31 cellular contexts compared by ENCODE assay signal in the genomic region with DNA sequence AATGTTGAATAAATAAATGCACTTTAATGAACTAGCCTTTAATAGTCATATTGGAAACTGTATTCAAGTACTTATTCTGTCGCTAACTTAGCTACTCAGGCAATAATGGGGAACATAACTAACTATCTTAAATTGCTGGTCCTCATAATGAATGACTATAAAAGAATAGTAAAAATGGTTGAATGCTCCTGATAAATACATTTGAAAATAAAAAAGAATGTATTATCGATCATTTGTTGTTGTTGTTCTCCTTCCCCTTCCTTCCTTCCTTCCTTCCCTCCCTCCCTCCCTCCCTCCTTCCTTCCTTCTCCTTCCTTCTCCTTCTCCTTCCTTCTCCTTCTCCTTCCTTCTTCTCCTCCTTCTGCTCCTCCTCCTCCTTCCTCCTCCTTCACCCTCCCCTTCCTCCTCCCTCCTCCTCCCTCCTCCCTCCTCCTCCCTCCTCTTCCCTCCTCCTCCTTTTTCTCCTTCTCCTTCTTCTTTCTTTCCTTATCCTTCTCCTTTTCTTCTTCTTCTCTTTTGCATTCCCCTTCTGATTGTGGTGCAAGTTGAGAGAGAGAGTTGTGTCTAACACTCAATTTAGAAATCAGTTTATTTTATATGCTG.
"Had no signal": no experiment of that assay in that cellular context is flagged by ENCODE, and none has a peak within 500 bp of the region (broad histone marks: within the 10 kb centered on the region; RNA-seq: fewer than 3 reads in every experiment).

No MANE protein-coding gene starts in this region.

- DNase-seq: activated CD4-positive, alpha-beta memory T cell treated with anti-CD3 and anti-CD28 coated beads, Interleukin-2, amount 10 ng/mL, durations not matched to agents 7 days and 5 days; activated CD4-positive, alpha-beta T cell treated with anti-CD3 and anti-CD28 coated beads for 1 hour; activated CD4-positive, alpha-beta T cell treated with anti-CD3 and anti-CD28 coated beads for 36 hours; activated CD4-positive, alpha-beta T cell treated with anti-CD3 and anti-CD28 coated beads for 48 hours; activated CD4-positive, alpha-beta T cell treated with anti-CD3 and anti-CD28 coated beads, Interleukin-2, amount 10 ng/mL, durations not matched to agents 7 days and 5 days; activated CD4-positive, alpha-beta T cell treated with anti-CD3 and anti-CD28 coated beads, Interleukin-2, amount 50 U/mL, for 48 hours; activated CD4-positive, CD25-positive, alpha-beta regulatory T cell; activated CD8-positive, alpha-beta memory T cell treated with anti-CD3 and anti-CD28 coated beads for 24 hours; activated CD8-positive, alpha-beta memory T cell treated with anti-CD3 and anti-CD28 coated beads, Interleukin-2, amount 10 ng/mL, durations not matched to agents 7 days and 5 days; activated CD8-positive, alpha-beta memory T cell treated with anti-CD3 and anti-CD28 coated beads, Interleukin-2, amount 50 U/mL, for 48 hours; activated CD8-positive, alpha-beta T cell treated with anti-CD3 and anti-CD28 coated beads, Interleukin-2, amount 10 ng/mL, durations not matched to agents 7 days and 5 days; activated effector memory CD4-positive, alpha-beta T cell treated with Interleukin-2 at 50 U/mL for 16 hours; activated gamma-delta T cell; activated naive CD4-positive, alpha-beta T cell treated with anti-CD3 and anti-CD28 coated beads, Interleukin-2, amount 10 ng/mL, durations not matched to agents 7 days and 5 days; activated naive CD4-positive, alpha-beta T cell treated with Interleukin-2 at 50 U/mL for 16 hours; activated naive CD8-positive, alpha-beta T cell treated with anti-CD3 and anti-CD28 coated beads, Interleukin-2, amount 10 ng/mL, durations not matched to agents 7 days and 5 days; activated naive CD8-positive, alpha-beta T cell treated with anti-CD3 and anti-CD28 coated beads, Interleukin-2, amount 50 U/mL, for 24 hours; activated T-cell treated with anti-CD3 and anti-CD28 coated beads, Interleukin-2, amount 50 U/mL, for 24 hours; activated T-cell treated with anti-CD3 and anti-CD28 coated beads, Interleukin-2, amount 50 U/mL, for 48 hours; amygdala; anterior cingulate cortex; caudate nucleus; cerebellar nuclear complex; T-helper 2 cell; T-helper 9 cell had no signal

- H3K9me3 ChIP-seq: ascending aorta had no signal

- ATAC-seq: activated CD4-positive, alpha-beta T cell treated with anti-CD3 and anti-CD28 coated beads for 36 hours; activated CD4-positive, CD25-positive, alpha-beta regulatory T cell treated with anti-CD3 and anti-CD28 coated beads, Interleukin-2, amount 50 U/mL, for 24 hours; activated CD8-positive, alpha-beta memory T cell treated with anti-CD3 and anti-CD28 coated beads, Interleukin-2, amount 10 ng/mL, durations not matched to agents 7 days and 5 days; activated CD8-positive, alpha-beta T cell treated with anti-CD3 and anti-CD28 coated beads, Interleukin-2, amount 10 ng/mL, durations not matched to agents 7 days and 5 days; activated naive CD8-positive, alpha-beta T cell treated with anti-CD3 and anti-CD28 coated beads, Interleukin-2, amount 50 U/mL, for 24 hours had no signal

- H3K27me3 ChIP-seq: ascending aorta, cardiac muscle cell had no signal

- H3K27ac ChIP-seq: ascending aorta, cardiac muscle cell, VCaP had no signal

- FAIRE-seq: bronchial epithelial cell, TTC549 had no signal

- H3K4me3 ChIP-seq: ascending aorta, cardiac muscle cell had no signal

- H3K36me3 ChIP-seq: ascending aorta, cardiac muscle cell had no signal

- H3K4me1 ChIP-seq: ascending aorta had no signal
